ENCODE assay signal across 9 cellular contexts in genomic region chr5:133247881-133248642, GRCh38.
DNase-seq lines count a peak whose midpoint lies in the region; ATAC-seq and TF ChIP-seq lines count a peak whose summit lies in the region.
"Had no signal": no experiment of that assay in that cellular context is flagged by ENCODE, and none has a peak within 500 bp of the region (broad histone marks: within the 10 kb centered on the region; RNA-seq: fewer than 3 reads in every experiment).

No MANE protein-coding gene starts in this region.

- no peaks in the 10 kb centered on the region for H3K9me2 ChIP-seq in OCI-LY7 (ENCODE audit: insufficient read depth, low read length)

- in situ Hi-C loops in astrocyte of the cerebellum (cut with HindIII; ENCODE audit: low sequenced_read_pairs) = no loop called here

- no peak overlapping the region for H2AFZ ChIP-seq in OCI-LY7 (ENCODE audit: low read length)

- TF ChIP-seq POLR2A in right lobe of liver (IDR thresholded peaks at IDR 0.05) = no peak

- CTCF ChIA-PET in OCI-LY7 (lab: Charles Lee; ENCODE audit: unreplicated experiment) = interaction anchor here (0.6 kb wide), 1 partner anchor 136 kb away, joined by 3 read pairs; no protein-coding TSS in a partner anchor

- H3K9me3 ChIP-seq in BLaER1 (no peaks in the 10 kb centered on the region), right lobe of liver (no peaks in the 10 kb centered on the region), OCI-LY7 (ENCODE audit: low read length) (no peaks in the 10 kb centered on the region)
- H3K9me3 ChIP-seq in effector memory CD4-positive, alpha-beta T cell (ENCODE audit: control insufficient read depth, low read length) = no peaks in the 10 kb centered on the region

- POLR2A ChIA-PET in OCI-LY7 (lab: Charles Lee) = interaction anchor here (0.6 to 0.8 kb wide), 2 partner anchors 40 to 66 kb away, joined by 3 read pairs; no protein-coding TSS in a partner anchor

- no TSS peak for BruUV-seq in OCI-LY7 (replicated peaks; lab: Mats Ljungman, UMichigan)

- ATAC-seq in right lobe of liver (peak; percentile 65 to 81 (median 77)), HG03280 (IDR thresholded peaks at IDR 0.05; ENCODE audit: unreplicated experiment) (no peak), GM21723 (IDR thresholded peaks at IDR 0.05; ENCODE audit: unreplicated experiment) (no peak)

- 86% methylated on average over 1 of the region's 6 CpGs for WGBS in right lobe of liver (ENCODE audit: insufficient coverage, low coverage, low lambda C conversion rate, missing lambda C conversion rate)

- intact Hi-C loops in right lobe of liver (cut with DNase I) (loop anchor here in 1 of 2 donors (10.0 kb wide), 1 partner anchor 133 kb away; no protein-coding TSS in a partner anchor), OCI-LY7 (cut with micrococcal nuclease; ENCODE audit: unreplicated experiment) (no loop called here)

- H3K4me3 ChIP-seq in BLaER1 (no peak overlapping the region), astrocyte of the cerebellum (ENCODE audit: low read depth, low read length) (no peak overlapping the region), right lobe of liver (no peak overlapping the region), OCI-LY7 (ENCODE audit: low read depth, low read length, poor library complexity, severe bottlenecking) (no peak overlapping the region)
- no peak overlapping the region for H3K4me3 ChIP-seq in effector memory CD4-positive, alpha-beta T cell (ENCODE audit: insufficient read depth, low read depth, low read length, poor library complexity, severe bottlenecking)

- no peak overlapping the region for H3K9ac ChIP-seq in BLaER1

- no peaks in the 10 kb centered on the region for H3K79me2 ChIP-seq in OCI-LY7 (ENCODE audit: insufficient read depth, low read depth, low read length)

- H3K36me3 ChIP-seq in BLaER1 = no peaks in the 10 kb centered on the region
- H3K36me3 ChIP-seq in right lobe of liver = no peaks in the 10 kb centered on the region
- no peaks in the 10 kb centered on the region for H3K36me3 ChIP-seq in effector memory CD4-positive, alpha-beta T cell (ENCODE audit: control insufficient read depth, insufficient read depth, low read length)
- no peaks in the 10 kb centered on the region for H3K36me3 ChIP-seq in OCI-LY7 (ENCODE audit: insufficient read depth, low read length)

- H3K4me2 ChIP-seq in BLaER1 = peak overlapping the region; percentile 25
- no peak overlapping the region for H3K4me2 ChIP-seq in OCI-LY7 (ENCODE audit: low read length)

- peaks cover 96% of the 10 kb centered on the region for H3K4me1 ChIP-seq in BLaER1
- no peaks in the 10 kb centered on the region for H3K4me1 ChIP-seq in right lobe of liver
- H3K4me1 ChIP-seq in effector memory CD4-positive, alpha-beta T cell (ENCODE audit: control insufficient read depth, insufficient read depth, low read length, poor library complexity, severe bottlenecking) = no peaks in the 10 kb centered on the region
- H3K4me1 ChIP-seq in OCI-LY7 (ENCODE audit: insufficient read depth, low read length, poor library complexity, severe bottlenecking) = peaks cover 8% of the 10 kb centered on the region

- no peaks in the 10 kb centered on the region for H4K20me1 ChIP-seq in BLaER1
- H4K20me1 ChIP-seq in OCI-LY7 (ENCODE audit: insufficient read depth, low read length) = no peaks in the 10 kb centered on the region

- H3K27ac ChIP-seq in BLaER1 (peak overlapping the region; percentile 2; the same call in 1 of the 2 replicates), right lobe of liver (no peak overlapping the region), OCI-LY7 (ENCODE audit: low read depth, low read length, poor library complexity, severe bottlenecking) (no peak overlapping the region)
- H3K27ac ChIP-seq in effector memory CD4-positive, alpha-beta T cell (ENCODE audit: insufficient read depth, low read length, poor library complexity, severe bottlenecking) = no peak overlapping the region

- TF ChIP-seq EP300 in Ishikawa (IDR thresholded peaks at IDR 0.05; ENCODE audit: borderline replicate concordance) = no peak

- TF ChIP-seq CTCF in astrocyte of the cerebellum (IDR thresholded peaks at IDR 0.05; ENCODE audit: low read depth, low read length, missing control alignments) (peak; percentile 30), right lobe of liver (IDR thresholded peaks at IDR 0.05) (peak; percentile 44 to 63 (median 56)), OCI-LY7 (conservative IDR thresholded peaks at IDR 0.05; ENCODE audit: low read length) (no peak)

- no peak for DNase-seq in astrocyte of the cerebellum (ENCODE audit: low read depth)
- DNase-seq in right lobe of liver = peak in 1 of 3 donors; percentile 60
- DNase-seq in effector memory CD4-positive, alpha-beta T cell = no peak
- no peak for DNase-seq in OCI-LY7 (ENCODE audit: low spot score)
- DNase-seq: stimulated activated CD4-positive, alpha-beta T cell treated with anti-CD3 and anti-CD28 coated beads, Interleukin-2, amount 100 ng/mL, for 24 hours had no signal

- H3K27me3 ChIP-seq in BLaER1 = no peaks in the 10 kb centered on the region
- H3K27me3 ChIP-seq in right lobe of liver = no peaks in the 10 kb centered on the region
- no peaks in the 10 kb centered on the region for H3K27me3 ChIP-seq in effector memory CD4-positive, alpha-beta T cell (replicated peaks; ENCODE audit: control insufficient read depth, insufficient read depth, low read length, poor library complexity, severe bottlenecking)

- peak; percentile 65 for TF ChIP-seq RAD21 in Ishikawa (IDR thresholded peaks at IDR 0.05; ENCODE audit: low read depth)

TF ChIP-seq in Ishikawa, 13 proteins besides CTCF, POLR2A, EP300 and RAD21:
- no peak for TF ChIP-seq USF1 (IDR thresholded peaks at IDR 0.05)
- TF ChIP-seq REST (IDR thresholded peaks at IDR 0.05; ENCODE audit: low read depth) = no peak
- no peak for TF ChIP-seq EGR1 (IDR thresholded peaks at IDR 0.05)
- TF ChIP-seq ZBTB7A (IDR thresholded peaks at IDR 0.05; ENCODE audit: low read depth) = no peak
- no peak for TF ChIP-seq CEBPB (IDR thresholded peaks at IDR 0.05)
- no peak for TF ChIP-seq YY1 (IDR thresholded peaks at IDR 0.05; ENCODE audit: low read depth)
- no peak for TF ChIP-seq FOXM1 (IDR thresholded peaks at IDR 0.05; ENCODE audit: borderline replicate concordance, low read depth)
- TF ChIP-seq TCF12 (IDR thresholded peaks at IDR 0.05; ENCODE audit: low read depth) = no peak
- TF ChIP-seq TAF1 (IDR thresholded peaks at IDR 0.05; ENCODE audit: low read depth) = no peak
- TF ChIP-seq CREB1 (IDR thresholded peaks at IDR 0.05; ENCODE audit: low read depth) = no peak
- no peak for TF ChIP-seq MAX (IDR thresholded peaks at IDR 0.05)
- no peak for TF ChIP-seq NFIC (IDR thresholded peaks at IDR 0.05)
- no peak for TF ChIP-seq TEAD4 (IDR thresholded peaks at IDR 0.05)

Comparison
In these comparisons a context has a peak if more than half of its experiments do, and no peak if none do; other contexts are left out.
1. ATAC-seq: peak in right lobe of liver (4 of 4); none in HG03280 (single experiment) and GM21723 (single experiment).